Comparison of ENCODE assay signal across 8 cellular contexts in genomic region chr11:125494601-125494986, GRCh38. TPM values are rescaled to one million over a fixed set of nuclear protein-coding genes. Genes with fewer than 3 reads are reported as not detected.
DNase-seq lines count a peak whose midpoint lies in the region; ATAC-seq and TF ChIP-seq lines count a peak whose summit lies in the region.

No MANE protein-coding gene starts in this region.

- CTCF ChIA-PET in activated CD4-positive, alpha-beta memory T cell treated with anti-CD3 and anti-CD28 coated beads, Interleukin-2, amount 10 ng/mL, durations not matched to agents 7 days and 5 days (lab: Charles Lee): no interaction called here

- DNase-seq in GM12865 (ENCODE audit: low read depth) (peak; percentile 9), foreskin fibroblast (peak in 1 of 2 donors; percentile 37), retina (peak; percentile 52), SIG-M5 (lab: John Stamatoyannopoulos, UW) (no peak), NCI-H1436 treated with DMSO at 0.1 percent for 48 hours (lab: John Stamatoyannopoulos, UW) (no peak), NCI-H2171 treated with DMSO at 0.1 percent for 48 hours (lab: John Stamatoyannopoulos, UW) (no peak)
- no peak for DNase-seq in activated CD4-positive, alpha-beta memory T cell treated with anti-CD3 and anti-CD28 coated beads, Interleukin-2, amount 10 ng/mL, durations not matched to agents 7 days and 5 days

- H3K36me3 Mint-ChIP-seq in activated CD4-positive, alpha-beta memory T cell treated with anti-CD3 and anti-CD28 coated beads, Interleukin-2, amount 10 ng/mL, durations not matched to agents 7 days and 5 days (ENCODE audit: low read depth): peaks cover 3% of the 10 kb centered on the region

- TF ChIP-seq CTCF in GM12865 (IDR thresholded peaks at IDR 0.05; ENCODE audit: insufficient read depth, low read depth, low read length, missing control alignments) (no peak), foreskin fibroblast (IDR thresholded peaks at IDR 0.05; ENCODE audit: low read depth, low read length) (no peak)

- H3K4me3 ChIP-seq in GM12865 (ENCODE audit: low read depth, low read length) (peak overlapping the region; percentile 78), foreskin fibroblast (ENCODE audit: low read depth in 1 of 2, low read length in 2 of 2) (peak overlapping the region; percentile 74 to 80)

- no peak for ATAC-seq in HG02885 (IDR thresholded peaks at IDR 0.05; ENCODE audit: poor library complexity, unreplicated experiment)

- peaks cover 49% of the 10 kb centered on the region for H3K27me3 Mint-ChIP-seq in activated CD4-positive, alpha-beta memory T cell treated with anti-CD3 and anti-CD28 coated beads, Interleukin-2, amount 10 ng/mL, durations not matched to agents 7 days and 5 days

- POLR2A ChIA-PET in activated CD4-positive, alpha-beta memory T cell treated with anti-CD3 and anti-CD28 coated beads, Interleukin-2, amount 10 ng/mL, durations not matched to agents 7 days and 5 days (lab: Charles Lee): no interaction called here

- H3K27ac Mint-ChIP-seq in activated CD4-positive, alpha-beta memory T cell treated with anti-CD3 and anti-CD28 coated beads, Interleukin-2, amount 10 ng/mL, durations not matched to agents 7 days and 5 days: no peak overlapping the region

- peaks cover 19% of the 10 kb centered on the region for H3K4me1 Mint-ChIP-seq in activated CD4-positive, alpha-beta memory T cell treated with anti-CD3 and anti-CD28 coated beads, Interleukin-2, amount 10 ng/mL, durations not matched to agents 7 days and 5 days

- H3K9me3 Mint-ChIP-seq in activated CD4-positive, alpha-beta memory T cell treated with anti-CD3 and anti-CD28 coated beads, Interleukin-2, amount 10 ng/mL, durations not matched to agents 7 days and 5 days: no peaks in the 10 kb centered on the region

- H3K4me3 Mint-ChIP-seq in activated CD4-positive, alpha-beta memory T cell treated with anti-CD3 and anti-CD28 coated beads, Interleukin-2, amount 10 ng/mL, durations not matched to agents 7 days and 5 days: peak overlapping the region; percentile 69

RNA-seq across cellular contexts. Expression of gene FEZ1, which starts 1.5 kb away (rescaled TPM):
- 1 to 10 TPM; 2.1 to 2.3 TPM for total RNA-seq in activated CD4-positive, alpha-beta memory T cell treated with anti-CD3 and anti-CD28 coated beads, Interleukin-2, amount 10 ng/mL, durations not matched to agents 7 days and 5 days

Comparison
In these comparisons a context has a peak if more than half of its experiments do, and no peak if none do; other contexts are left out.
1. DNase-seq: peak in GM12865 (single experiment) and retina (single experiment); none in activated CD4-positive, alpha-beta memory T cell treated with anti-CD3 and anti-CD28 coated beads, Interleukin-2, amount 10 ng/mL, durations not matched to agents 7 days and 5 days (single experiment), SIG-M5 (single experiment), NCI-H1436 treated with DMSO at 0.1 percent for 48 hours (single experiment) and NCI-H2171 treated with DMSO at 0.1 percent for 48 hours (single experiment).